ENCODE assay signal across 10 cellular contexts in genomic region chr9:121609845-121610637, GRCh38. TPM values are rescaled to one million over a fixed set of nuclear protein-coding genes. Genes with fewer than 3 reads are reported as not detected.
A peak's percentile ranks its signal among the peaks of the same experiment; 100 is the strongest.
DNase-seq lines count a peak whose midpoint lies in the region; ATAC-seq, FAIRE-seq and TF ChIP-seq lines count a peak whose summit lies in the region.
"Had no signal": no experiment of that assay in that cellular context is flagged by ENCODE, and none has a peak within 500 bp of the region (broad histone marks: within the 10 kb centered on the region; RNA-seq: fewer than 3 reads in every experiment).

No MANE protein-coding gene starts in this region.

- no peaks in the 10 kb centered on the region for H3K36me3 ChIP-seq in bronchial epithelial cell (ENCODE audit: control insufficient read depth, insufficient read depth, low read length)
- H3K36me3 ChIP-seq: SJCRH30 had no signal

- ATAC-seq in left colon (peak; percentile 50), GM21576 (IDR thresholded peaks at IDR 0.05; ENCODE audit: unreplicated experiment) (no peak)

- FAIRE-seq in bronchial epithelial cell (lab: Jason Lieb, UNC) (peak; percentile 89), urothelium cell line (lab: Jason Lieb, UNC) (no peak)
- FAIRE-seq: A204.1 had no signal

- intact Hi-C loops in left colon (cut with DNase I, micrococcal nuclease) = loop anchor here in 1 of 2 donors (10.0 kb wide), 1 partner anchor 55 kb away; no protein-coding TSS in a partner anchor

- DNase-seq in DMS53 (lab: John Stamatoyannopoulos, UW) (peak; percentile 32), DMS53 treated with DMSO at 0.1 percent for 48 hours (lab: John Stamatoyannopoulos, UW; ENCODE audit: unreplicated experiment) (no peak), bronchial epithelial cell (ENCODE audit: low read depth) (peak; percentile 91), left colon (peak; percentile 24 to 43), urothelium cell line (ENCODE audit: low spot score) (peak; percentile 91), NCI-H748 (lab: John Stamatoyannopoulos, UW; ENCODE audit: unreplicated experiment) (no peak), SHP77 treated with DMSO at 0.1 percent for 48 hours (lab: John Stamatoyannopoulos, UW) (no peak)

- TF ChIP-seq CTCF in bronchial epithelial cell (IDR thresholded peaks at IDR 0.05; ENCODE audit: insufficient read depth, low read length, severe bottlenecking) = peak; percentile 18

- no peak overlapping the region for H3K4me3 ChIP-seq in bronchial epithelial cell (ENCODE audit: low read depth, low read length)
- H3K4me3 ChIP-seq: SJCRH30 had no signal

- H3K27me3 ChIP-seq in bronchial epithelial cell (ENCODE audit: control insufficient read depth, insufficient read depth, low read length) = no peaks in the 10 kb centered on the region
- H3K27me3 ChIP-seq: SJCRH30 had no signal

RNA-seq across cellular contexts. Expression of gene DAB2IP, which starts 41.4 kb away (rescaled TPM):
- total RNA-seq in bronchial epithelial cell (8.4 TPM in 2 replicates), left colon (100 to 1,000 TPM; 127 to 128 TPM)

Comparison
In these comparisons a context has a peak if more than half of its experiments do, and no peak if none do; other contexts are left out.
1. DNase-seq: peak in DMS53 (single experiment), bronchial epithelial cell (single experiment), left colon (2 of 2) and urothelium cell line (single experiment); none in DMS53 treated with DMSO at 0.1 percent for 48 hours (single experiment), NCI-H748 (single experiment) and SHP77 treated with DMSO at 0.1 percent for 48 hours (single experiment).
2. RNA of gene DAB2IP, which starts 41.4 kb away (total RNA-seq): 127 to 128 TPM in left colon; 8.4 TPM in bronchial epithelial cell; every median in the first group is over 10 times any median in the second.